In the genomic region with DNA sequence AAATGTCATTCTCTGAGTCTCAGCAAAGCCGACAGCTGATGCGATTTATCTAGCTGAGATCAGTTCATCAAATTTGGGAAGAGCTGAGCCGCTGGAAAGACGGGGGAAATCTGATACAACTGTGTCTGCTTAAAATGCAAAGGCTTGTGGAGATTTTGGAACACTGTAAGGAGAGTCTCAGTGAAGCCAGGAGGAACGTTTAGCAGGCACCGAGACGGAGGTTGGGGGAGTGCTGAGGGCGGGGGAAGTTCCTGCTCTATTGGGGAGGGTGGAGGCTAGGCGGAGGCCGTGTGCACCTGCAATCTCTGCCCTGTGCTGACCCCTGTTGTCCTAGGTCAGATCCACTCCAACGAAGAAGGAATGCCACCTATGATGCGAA, we compare ENCODE assay signal across 17 cellular contexts.
A peak's percentile ranks its signal among the peaks of the same experiment; 100 is the strongest.
DNase-seq lines count a peak whose midpoint lies in the region; TF ChIP-seq lines count a peak whose summit lies in the region.
"Had no signal": no experiment of that assay in that cellular context is flagged by ENCODE, and none has a peak within 500 bp of the region (broad histone marks: within the 10 kb centered on the region; RNA-seq: fewer than 3 reads in every experiment).

No MANE protein-coding gene starts in this region.

- no peak for TF ChIP-seq POLR2A in Peyer's patch (IDR thresholded peaks at IDR 0.05)

- no peak overlapping the region for H3K4me3 ChIP-seq in dorsolateral prefrontal cortex
- no peak overlapping the region for H3K4me3 ChIP-seq in Peyer's patch
- H3K4me3 ChIP-seq: GM23248 had no signal

- no peak for TF ChIP-seq CTCF in dorsolateral prefrontal cortex (IDR thresholded peaks at IDR 0.05 in 54 of 56, conservative IDR thresholded peaks at IDR 0.05 in 2 of 56; ENCODE audit: low read depth in 1 of 56, partially characterized antibody in 56 of 56)
- no peak for TF ChIP-seq CTCF in Peyer's patch (IDR thresholded peaks at IDR 0.05)

- H3K4me1 ChIP-seq in Peyer's patch: no peaks in the 10 kb centered on the region

- intact Hi-C loops in dorsolateral prefrontal cortex (cut with DNase I) (no loop called here), posterior vena cava (cut with DNase I) (no loop called here)

- DNase-seq in DMS 273 (lab: John Stamatoyannopoulos, UW; ENCODE audit: unreplicated experiment) (peak; percentile 57), DMS 273 treated with DMSO at 0.1 percent for 48 hours (lab: John Stamatoyannopoulos, UW) (no peak), NCI-H524 treated with DMSO at 0.1 percent for 48 hours (lab: John Stamatoyannopoulos, UW) (peak; percentile 5), dorsolateral prefrontal cortex (peak in 1 of 10 donors; percentile 31), posterior vena cava (ENCODE audit: low spot score) (no peak), Peyer's patch (no peak)
- no peak for DNase-seq in activated naive CD4-positive, alpha-beta T cell (lab: John Stamatoyannopoulos, UW)
- DNase-seq: AML-193, GF-D8, GM23248, NCI-H1105 treated with DMSO at 0.1 percent for 48 hours, NCI-H1694 treated with DMSO at 0.1 percent for 48 hours, PC-3, T-helper 2 cell had no signal

- H3K27ac ChIP-seq in dorsolateral prefrontal cortex: peak overlapping the region in 49 of 59 donors; percentile 16 to 82 (median 63)
- peak overlapping the region; percentile 2 for H3K27ac ChIP-seq in temporal lobe (ENCODE audit: low read depth, low read length)
- H3K27ac ChIP-seq in Peyer's patch: no peak overlapping the region
- H3K27ac ChIP-seq: 22Rv1, GM23248, RWPE1 had no signal

- no peaks in the 10 kb centered on the region for H3K36me3 ChIP-seq in Peyer's patch

- H3K27me3 ChIP-seq in dorsolateral prefrontal cortex (peaks cover 0 to 10% (median 0%) of the 10 kb centered on the region in 45 donors), Peyer's patch (no peaks in the 10 kb centered on the region)

- peaks cover 0 to 4% (median 0%) of the 10 kb centered on the region in 4 donors for H3K9me3 ChIP-seq in Peyer's patch

Comparison
In these comparisons a context has a peak if more than half of its experiments do, and no peak if none do; other contexts are left out.
1. DNase-seq: peak in DMS 273 (single experiment) and NCI-H524 treated with DMSO at 0.1 percent for 48 hours (single experiment); none in DMS 273 treated with DMSO at 0.1 percent for 48 hours (single experiment), posterior vena cava (single experiment), activated naive CD4-positive, alpha-beta T cell (0 of 4) and Peyer's patch (0 of 3).
2. H3K27ac ChIP-seq: peak in dorsolateral prefrontal cortex (49 of 59) and temporal lobe (single experiment); none in Peyer's patch (0 of 4).